ENCODE assay signal across 1 cellular context in genomic region chr9:128845186-128845931, GRCh38.
TF ChIP-seq lines count a peak whose summit lies in the region.

No MANE protein-coding gene starts in this region.

TF ChIP-seq in SK-N-SH, 30 proteins besides CTCF, POLR2A, EP300 and RAD21 (continued from another document):
- TF ChIP-seq SMC3 (IDR thresholded peaks at IDR 0.05; ENCODE audit: low read depth, low read length) (no peak; the same call in 1 of the 2 replicates), FOSL2 (IDR thresholded peaks at IDR 0.05; ENCODE audit: borderline replicate concordance, low read depth) (no peak), JUND (IDR thresholded peaks at IDR 0.05) (no peak), RXRA (IDR thresholded peaks at IDR 0.05; ENCODE audit: borderline replicate concordance, low read depth) (no peak), TEAD4 (IDR thresholded peaks at IDR 0.05; ENCODE audit: borderline replicate concordance, insufficient read depth) (no peak), SIN3A (IDR thresholded peaks at IDR 0.05; ENCODE audit: borderline replicate concordance, low read depth, low read length) (no peak), MEF2A (IDR thresholded peaks at IDR 0.05; ENCODE audit: borderline replicate concordance, low read depth) (no peak), FOXM1 (IDR thresholded peaks at IDR 0.05; ENCODE audit: low read depth) (no peak), USF2 (IDR thresholded peaks at IDR 0.05; ENCODE audit: borderline replicate concordance, low read depth, low read length) (no peak), CHD2 (IDR thresholded peaks at IDR 0.05; ENCODE audit: low read length, partially characterized antibody) (no peak)
